8 cellular contexts compared by ENCODE assay signal in the genomic region with DNA sequence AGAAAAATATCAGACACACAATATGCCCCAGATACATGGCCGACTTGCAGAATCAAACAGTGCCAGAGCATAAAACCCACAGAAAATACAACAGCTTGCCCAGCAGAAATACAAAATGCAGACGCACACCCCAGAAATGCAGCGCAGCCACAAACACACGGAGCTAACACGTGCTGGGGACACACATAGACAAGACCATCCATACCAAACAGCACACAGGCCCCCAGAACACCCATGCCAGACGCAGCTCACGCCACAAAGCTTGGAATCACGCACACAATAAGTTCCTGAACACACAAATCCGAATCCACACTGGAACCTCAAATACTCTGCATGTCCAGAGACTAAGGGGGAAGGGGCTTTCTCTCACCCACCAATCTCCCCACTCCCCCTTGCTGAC. TPM values are rescaled to one million over a fixed set of nuclear protein-coding genes. Genes with fewer than 3 reads are reported as not detected.
DNase-seq lines count a peak whose midpoint lies in the region; TF ChIP-seq lines count a peak whose summit lies in the region.

No MANE protein-coding gene starts in this region.

- peak overlapping the region; percentile 76 for H3K9ac ChIP-seq in Karpas-422 (ENCODE audit: low read length)

- H3K36me3 Mint-ChIP-seq in chondrocyte (ENCODE audit: low read depth), result peaks cover 24% of the 10 kb centered on the region

- peaks cover 5% of the 10 kb centered on the region; the same call in 1 of the 2 replicates for H3K36me3 ChIP-seq in Karpas-422 (ENCODE audit: insufficient read depth, low read length)
- peaks cover 50% of the 10 kb centered on the region for H3K36me3 ChIP-seq in neutrophil
- H3K36me3 ChIP-seq in HAP-1 (replicated peaks), result peaks cover 24% of the 10 kb centered on the region

- H3K4me1 ChIP-seq in Karpas-422 (ENCODE audit: low read length) (peaks cover 34% of the 10 kb centered on the region), neutrophil (ENCODE audit: control insufficient read depth in 1 of 2, insufficient read depth in 1 of 2, low read depth in 1 of 2, low read length in 1 of 2) (peaks cover 89 to 92% of the 10 kb centered on the region in 2 experiments), HAP-1 (no peaks in the 10 kb centered on the region)

- no peaks in the 10 kb centered on the region for H4K20me1 ChIP-seq in Karpas-422 (ENCODE audit: insufficient read depth, low read depth, low read length)

- H3K4me3 ChIP-seq in Karpas-422 (ENCODE audit: low read length), result peak overlapping the region; percentile 53
- peak overlapping the region; percentile 69 to 78 for H3K4me3 ChIP-seq in neutrophil (ENCODE audit: low read depth in 1 of 2, low read length in 1 of 2)
- H3K4me3 ChIP-seq in HAP-1, result no peak overlapping the region

- in situ Hi-C loops in HAP-1 (cut with MboI; ENCODE audit: low sequenced_read_pairs), result no loop called here

- H3K9me3 Mint-ChIP-seq in chondrocyte (ENCODE audit: low read depth), result no peaks in the 10 kb centered on the region

- 0 out of 2 replicates have a peak overlapping the region, but pooled peaks have one; percentile 26 for H2AFZ ChIP-seq in Karpas-422 (ENCODE audit: low read length)

- H3K27ac ChIP-seq in Karpas-422 (ENCODE audit: low read length) (peak overlapping the region; percentile 81), neutrophil (peak overlapping the region; percentile 92)

- TF ChIP-seq CTCF in chondrocyte (IDR thresholded peaks at IDR 0.05) (no peak), neutrophil (IDR thresholded peaks at IDR 0.05) (no peak), GM20000 (IDR thresholded peaks at IDR 0.05; ENCODE audit: extremely low read depth, missing control alignments) (no peak)

- peaks cover 18% of the 10 kb centered on the region for H3K79me2 ChIP-seq in Karpas-422 (ENCODE audit: low read length)

- peak overlapping the region; percentile 59 for H3K4me2 ChIP-seq in Karpas-422 (ENCODE audit: low read depth, low read length, poor library complexity, severe bottlenecking)

- H3K27me3 ChIP-seq in Karpas-422 (ENCODE audit: low read length) (no peaks in the 10 kb centered on the region), neutrophil (no peaks in the 10 kb centered on the region), HAP-1 (ENCODE audit: low read depth) (no peaks in the 10 kb centered on the region)

- no peaks in the 10 kb centered on the region for H3K9me3 ChIP-seq in Karpas-422 (ENCODE audit: low read length)
- no peaks in the 10 kb centered on the region for H3K9me3 ChIP-seq in neutrophil
- no peaks in the 10 kb centered on the region for H3K9me3 ChIP-seq in HAP-1

- no peaks in the 10 kb centered on the region for H3K9me2 ChIP-seq in Karpas-422 (replicated peaks; ENCODE audit: insufficient read depth, low read length)

- H3K27me3 Mint-ChIP-seq in chondrocyte (ENCODE audit: low read depth), result no peaks in the 10 kb centered on the region

- H3K4me1 Mint-ChIP-seq in chondrocyte (ENCODE audit: low read depth), result peaks cover 72% of the 10 kb centered on the region

- H3K4me3 Mint-ChIP-seq in chondrocyte (ENCODE audit: unreplicated experiment), result peak overlapping the region; percentile 63

- DNase-seq in EH (ENCODE audit: low read depth) (peak; percentile 18), Karpas-422 (no peak), chondrocyte (ENCODE audit: low spot score) (no peak), HAP-1 (ENCODE audit: low spot score in 2 of 2) (no peak), iPS-NIHi11 (ENCODE audit: low spot score) (no peak), iPS-NIHi7 (ENCODE audit: extremely low spot score) (no peak), GM20000 (ENCODE audit: low spot score) (no peak)

- peak overlapping the region; percentile 98 for H3K27ac Mint-ChIP-seq in chondrocyte (ENCODE audit: unreplicated experiment)

RNA-seq across cellular contexts. Expression of gene CCDC97, which starts 17.1 kb away (rescaled TPM):
- 15.5 and 17.3 TPM in 2 replicates for total RNA-seq in Karpas-422 (2014; rRNA removed; shearing (Covaris generic); ENCODE audit: low replicate concordance)
- total RNA-seq in chondrocyte, result 21.8 to 33.2 TPM (median 25.5 TPM) in 3 replicates

RNA-seq across cellular contexts. Expression of gene TGFB1, which starts 26.6 kb away (rescaled TPM):
- total RNA-seq in Karpas-422 (2014; rRNA removed; shearing (Covaris generic); ENCODE audit: low replicate concordance), result 17.5 and 26.0 TPM in 2 replicates
- 188 to 197 TPM (median 195 TPM) in 3 replicates for total RNA-seq in chondrocyte

RNA-seq across cellular contexts. Expression of gene B9D2, which starts 36.9 kb away (rescaled TPM):
- total RNA-seq in Karpas-422 (2014; rRNA removed; shearing (Covaris generic); ENCODE audit: low replicate concordance), result 4.1 and 7.6 TPM in 2 replicates
- 2.0 to 3.0 TPM (median 2.6 TPM) in 3 replicates for total RNA-seq in chondrocyte

RNA-seq across cellular contexts. Expression of gene TMEM91, which starts 49.3 kb away (rescaled TPM):
- total RNA-seq in Karpas-422 (2014; rRNA removed; shearing (Covaris generic); ENCODE audit: low replicate concordance), result 1.3 and 4.9 TPM in 2 replicates
- 4.8 to 6.8 TPM (median 5.4 TPM) in 3 replicates for total RNA-seq in chondrocyte
